8 cellular contexts compared by ENCODE assay signal in genomic region chr12:54853933-54854538, GRCh38. TPM values are rescaled to one million over a fixed set of nuclear protein-coding genes. Genes with fewer than 3 reads are reported as not detected.
DNase-seq lines count a peak whose midpoint lies in the region; ATAC-seq lines count a peak whose summit lies in the region.
"Had no signal": no experiment of that assay in that cellular context is flagged by ENCODE, and none has a peak within 500 bp of the region (broad histone marks: within the 10 kb centered on the region; RNA-seq: fewer than 3 reads in every experiment).

Gene MUCL1, plus strand, starts transcription at chr12:54854516. Its CDS starts 67 bp downstream, at chr12:54854583.

- no peak within 1 kb of the TSS for H3K4me3 Mint-ChIP-seq in T-cell

- peak; percentile 96 for ATAC-seq in GM18511 (IDR thresholded peaks at IDR 0.05; ENCODE audit: unreplicated experiment)
- peak; percentile 97 for ATAC-seq in HG02884 (IDR thresholded peaks at IDR 0.05; ENCODE audit: unreplicated experiment)
- peak; percentile 97 to 100 (median 98) for ATAC-seq in T-cell (replicated peaks in 1 of 4)

- POLR2A ChIA-PET in T-cell (lab: Charles Lee) = no interaction called here

- H3K9me3 Mint-ChIP-seq in T-cell = no peaks in the 10 kb centered on the region

- CTCF ChIA-PET in T-cell (lab: Charles Lee) = interaction anchor here (0.5 to 3.3 kb wide), 10 partner anchors 16 to 218 kb away, joined by 3 to 15 read pairs (median 4); no protein-coding TSS in a partner anchor

- H3K27ac Mint-ChIP-seq in T-cell = no peak within 1 kb of the TSS

- peaks cover 2 to 5% (median 2%) of the 10 kb centered on the region in 3 donors for H3K4me1 Mint-ChIP-seq in T-cell

- DNase-seq in NCI-H146 (lab: John Stamatoyannopoulos, UW) (peak; percentile 27), T-cell (peak; percentile 24 to 74 (median 57)), amniotic epithelial cell (ENCODE audit: low read depth) (peak; percentile 62), inferior parietal cortex (ENCODE audit: extremely low spot score) (peak; percentile 68)
- DNase-seq in stimulated activated CD4-positive, alpha-beta T cell treated with anti-CD3 and anti-CD28 coated beads, Interleukin-4, amount 100 ng/mL, for 24 hours = peak; percentile 84

- no peaks in the 10 kb centered on the region for H3K36me3 Mint-ChIP-seq in T-cell

- peaks cover 0 to 4% of the 10 kb centered on the region in 2 donors for H3K27me3 Mint-ChIP-seq in T-cell

RNA-seq across cellular contexts. Expression of gene MUCL1, which starts in this region (rescaled TPM):
- total RNA-seq in T-cell = not detected
- total RNA-seq: urinary bladder had no signal

Comparison
In these comparisons a context has a peak if more than half of its experiments do, and no peak if none do; other contexts are left out.
1. Peak in every context shown above with its lines: DNase-seq and ATAC-seq.
2. Peak in DNase-seq and ATAC-seq in T-cell; RNA of the gene not detected or under 1 TPM.
3. DNase-seq: peak in every context shown above with its lines; median percentile 84 in stimulated activated CD4-positive, alpha-beta T cell treated with anti-CD3 and anti-CD28 coated beads, Interleukin-4, amount 100 ng/mL, for 24 hours; 68 in inferior parietal cortex; 62 in amniotic epithelial cell; 57 in T-cell; 27 in NCI-H146.